In genomic region chr9:115930472-115930871, GRCh38 we compare ENCODE assay signal across 12 cellular contexts.
"Had no signal": no experiment of that assay in that cellular context is flagged by ENCODE, and none has a peak within 500 bp of the region (broad histone marks: within the 10 kb centered on the region; RNA-seq: fewer than 3 reads in every experiment).

No MANE protein-coding gene starts in this region.

- H3K4me3 ChIP-seq: gastroesophageal sphincter, right atrium auricular region, smooth muscle cell had no signal

- H3K4me2 ChIP-seq: smooth muscle cell had no signal

- DNase-seq: activated CD4-positive, alpha-beta T cell treated with anti-CD3 and anti-CD28 coated beads, Interleukin-2, amount 50 U/mL, for 1 hour; activated CD4-positive, CD25-positive, alpha-beta regulatory T cell; activated naive CD4-positive, alpha-beta T cell treated with anti-CD3 and anti-CD28 coated beads, Interleukin-2, amount 50 U/mL, for 16 hours; naive B cell; T-helper 2 cell had no signal

- H3K9me3 ChIP-seq: gastroesophageal sphincter, neutrophil, right atrium auricular region had no signal

- H3K27me3 Mint-ChIP-seq: brain, naive B cell had no signal

- H3K36me3 ChIP-seq: gastroesophageal sphincter, neutrophil, right atrium auricular region had no signal

- H3K4me3 Mint-ChIP-seq: brain, naive B cell had no signal

- H3K27ac ChIP-seq: gastroesophageal sphincter, neutrophil, right atrium auricular region had no signal

- H3K36me3 Mint-ChIP-seq: brain, naive B cell had no signal

- ATAC-seq: gastroesophageal sphincter had no signal

- H3K4me1 ChIP-seq: gastroesophageal sphincter, right atrium auricular region had no signal

- H3K27me3 ChIP-seq: gastroesophageal sphincter, neutrophil, right atrium auricular region had no signal

- H3K27ac Mint-ChIP-seq: brain, naive B cell had no signal

- FAIRE-seq: TTC549, urothelium cell line had no signal

- H3K4me1 Mint-ChIP-seq: brain, naive B cell had no signal
